ENCODE assay signal across 7 cellular contexts in genomic region chr7:100887955-100888481, GRCh38. TPM values are rescaled to one million over a fixed set of nuclear protein-coding genes. Genes with fewer than 3 reads are reported as not detected.
DNase-seq lines count a peak whose midpoint lies in the region; ATAC-seq and TF ChIP-seq lines count a peak whose summit lies in the region.

No MANE protein-coding gene starts in this region.

- H4K20me1 ChIP-seq in OCI-LY3 (ENCODE audit: insufficient read depth, low read length) = peaks cover 6% of the 10 kb centered on the region; the same call in 1 of the 2 replicates

- H3K4me2 ChIP-seq in OCI-LY3 (ENCODE audit: low read length) = peak overlapping the region; percentile 96

- H3K27ac ChIP-seq in OCI-LY3 (ENCODE audit: low read length) (peak overlapping the region; percentile 87), esophagus (ENCODE audit: low read depth in 2 of 2, low read length in 1 of 2) (peak overlapping the region; percentile 29 to 69), prostate gland (peak overlapping the region in 1 of 2 donors; percentile 97)

- TF ChIP-seq POLR2A in prostate gland (IDR thresholded peaks at IDR 0.05) (no peak), GM18505 (IDR thresholded peaks at IDR 0.05; ENCODE audit: borderline replicate concordance, extremely low read depth, insufficient read depth, insufficient read length) (no peak)

- H2AFZ ChIP-seq in OCI-LY3 (ENCODE audit: low read depth, low read length) = no peak overlapping the region

- H3K4me1 ChIP-seq in OCI-LY3 (ENCODE audit: low read length) (peaks cover 31% of the 10 kb centered on the region), esophagus (ENCODE audit: control insufficient read depth in 2 of 2, insufficient read depth in 2 of 2, low read length in 1 of 2) (peaks cover 0 to 22% of the 10 kb centered on the region in 2 donors), prostate gland (replicated peaks) (peaks cover 17% of the 10 kb centered on the region)

- ATAC-seq in GM18505 (IDR thresholded peaks at IDR 0.05; ENCODE audit: unreplicated experiment) = no peak
- ATAC-seq in GM18858 (IDR thresholded peaks at IDR 0.05; ENCODE audit: unreplicated experiment) = no peak

- WGBS in esophagus, 2 donors = 63 to 66% methylated on average over 13 of the region's 13 CpGs
- WGBS in prostate gland = 75% methylated on average over 13 of the region's 13 CpGs

- H3K27me3 ChIP-seq in OCI-LY3 (ENCODE audit: low read depth, low read length) = no peaks in the 10 kb centered on the region
- no peaks in the 10 kb centered on the region for H3K27me3 ChIP-seq in esophagus (ENCODE audit: control insufficient read depth in 1 of 2, insufficient read depth in 2 of 2, low read length in 2 of 2)
- no peaks in the 10 kb centered on the region for H3K27me3 ChIP-seq in prostate gland (replicated peaks; ENCODE audit: insufficient read depth)

- intact Hi-C loops in prostate gland (cut with DNase I) = no loop called here

- H3K36me3 ChIP-seq in OCI-LY3 (replicated peaks; ENCODE audit: low read depth, low read length) (peaks cover 58% of the 10 kb centered on the region), esophagus (ENCODE audit: control insufficient read depth in 2 of 2, insufficient read depth in 2 of 2, low read length in 1 of 2) (peaks cover 21 to 46% of the 10 kb centered on the region in 2 donors), prostate gland (peaks cover 19 to 35% of the 10 kb centered on the region in 2 donors)

- peaks cover 26% of the 10 kb centered on the region for H3K79me2 ChIP-seq in OCI-LY3 (ENCODE audit: low read length)

- H3K4me3 ChIP-seq in GM12864 (ENCODE audit: low read depth, low read length) (peak overlapping the region; percentile 90), OCI-LY3 (ENCODE audit: low read length) (peak overlapping the region; percentile 90), esophagus (ENCODE audit: low read depth in 1 of 2, low read length in 2 of 2) (no peak overlapping the region), skeletal muscle cell (ENCODE audit: low read depth, low read length) (peak overlapping the region; percentile 67), prostate gland (no peak overlapping the region)

- DNase-seq in GM12864 (ENCODE audit: low read depth) (no peak), skeletal muscle cell (ENCODE audit: low read depth) (no peak), prostate gland (ENCODE audit: low spot score) (no peak)

- H3K9me3 ChIP-seq in OCI-LY3 (ENCODE audit: insufficient read depth, low read length) (no peaks in the 10 kb centered on the region), esophagus (ENCODE audit: control insufficient read depth in 2 of 2, insufficient read depth in 1 of 2, low read depth in 1 of 2, low read length in 1 of 2) (no peaks in the 10 kb centered on the region), prostate gland (no peaks in the 10 kb centered on the region)

- H3K9ac ChIP-seq in OCI-LY3 (ENCODE audit: low read length) = peak overlapping the region; percentile 92

- no peak for TF ChIP-seq CTCF in GM12864 (IDR thresholded peaks at IDR 0.05; ENCODE audit: low read depth, low read length, missing control alignments)
- TF ChIP-seq CTCF in OCI-LY3 (IDR thresholded peaks at IDR 0.05; ENCODE audit: low read depth, low read length) = no peak
- no peak for TF ChIP-seq CTCF in prostate gland (IDR thresholded peaks at IDR 0.05)

RNA-seq across cellular contexts. Expression of gene UFSP1, which starts 1.5 kb away (rescaled TPM):
- polyA plus RNA-seq in esophagus = 1 to 10 TPM; 3.8 to 3.9 TPM
- 1 to 10 TPM; 6.4 to 8.4 TPM for total RNA-seq in prostate gland

RNA-seq across cellular contexts. Expression of gene ACHE, which starts 7.7 kb away (rescaled TPM):
- 1 to 10 TPM in 1 of 2 donors, under 1 TPM in 1; 0.52 to 1.4 TPM for polyA plus RNA-seq in esophagus
- total RNA-seq in prostate gland = 10 to 100 TPM in 1 of 2 donors, 1 to 10 TPM in 1; 6.6 to 17.5 TPM

RNA-seq across cellular contexts. Expression of gene SRRT, which starts 13.1 kb away (rescaled TPM):
- polyA plus RNA-seq in esophagus = 100 to 1,000 TPM in 1 of 2 donors, 10 to 100 TPM in 1; 70.7 to 105 TPM
- 100 to 1,000 TPM; 105 to 182 TPM for total RNA-seq in prostate gland

RNA-seq across cellular contexts. Expression of gene TRIP6, which starts 20.8 kb away (rescaled TPM):
- polyA plus RNA-seq in esophagus = 10 to 100 TPM; 39.4 to 75.0 TPM
- total RNA-seq in prostate gland = 100 to 1,000 TPM in 1 of 2 donors, 10 to 100 TPM in 1; 65.9 to 113 TPM

RNA-seq across cellular contexts. Expression of gene SLC12A9, which starts 35.5 kb away (rescaled TPM):
- polyA plus RNA-seq in esophagus = 10 to 100 TPM; 13.8 to 23.0 TPM
- 10 to 100 TPM; 22.0 to 29.4 TPM for total RNA-seq in prostate gland

Comparison
In these comparisons a context has a peak if more than half of its experiments do, and no peak if none do; other contexts are left out.
1. H3K4me3 ChIP-seq: peak in GM12864 (single experiment), OCI-LY3 (single experiment) and skeletal muscle cell (single experiment); none in esophagus (0 of 2) and prostate gland (0 of 2).